In the genomic region with DNA sequence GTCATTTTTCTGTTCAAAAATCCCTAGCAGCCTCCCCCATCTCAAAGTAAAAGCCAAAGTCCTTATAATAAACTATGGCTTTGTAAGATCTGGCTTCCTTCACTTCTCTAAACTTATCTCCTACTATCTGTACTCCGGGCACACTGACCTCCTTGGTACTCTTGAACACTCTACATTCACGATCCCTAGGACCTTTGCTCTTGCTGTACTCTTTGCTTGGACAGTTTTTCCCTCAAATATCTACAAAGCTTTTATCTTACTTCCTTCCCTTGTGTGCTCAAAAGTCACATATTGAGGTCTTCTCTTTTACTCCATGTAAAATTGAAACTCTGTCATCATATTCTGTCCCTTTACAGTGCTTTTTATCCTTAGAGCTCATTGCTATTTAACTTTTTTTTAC, we compare ENCODE assay signal across 28 cellular contexts.
"Had no signal": no experiment of that assay in that cellular context is flagged by ENCODE, and none has a peak within 500 bp of the region (broad histone marks: within the 10 kb centered on the region; RNA-seq: fewer than 3 reads in every experiment).

No MANE protein-coding gene starts in this region.

- H3K9me3 ChIP-seq: prostate gland, testis had no signal

- H2AFZ ChIP-seq: neural progenitor cell had no signal

- H3K4me3 Mint-ChIP-seq: endodermal cell; mesothelial cell of epicardium; naive thymus-derived CD4-positive, alpha-beta T cell; nephron; neural progenitor cell; stimulated activated effector memory CD8-positive, alpha-beta T cell treated with anti-CD3 and anti-CD28 coated beads, Interleukin-12 subunit alpha, Interleukin-12 subunit beta, amount 100 ng/mL, for 72 hours; type B pancreatic cell had no signal

- H3K4me2 ChIP-seq: neural progenitor cell had no signal

- FAIRE-seq: colon, islet of Langerhans had no signal

- H3K4me3 ChIP-seq: dorsolateral prefrontal cortex, heart right ventricle, left lung, neural progenitor cell, prostate gland, right atrium auricular region, sigmoid colon, stomach, testis, tibial artery had no signal

- H3K36me3 ChIP-seq: heart right ventricle, left lung, neural progenitor cell, prostate gland, right atrium auricular region, sigmoid colon, stomach, tibial artery had no signal

- H3K9me3 Mint-ChIP-seq: endodermal cell had no signal

- H3K27me3 Mint-ChIP-seq: type B pancreatic cell had no signal

- H3K4me1 Mint-ChIP-seq: naive thymus-derived CD4-positive, alpha-beta T cell; stimulated activated effector memory CD8-positive, alpha-beta T cell treated with anti-CD3 and anti-CD28 coated beads, Interleukin-12 subunit alpha, Interleukin-12 subunit beta, amount 100 ng/mL, for 72 hours had no signal

- ATAC-seq: esophagus mucosa; heart right ventricle; left cardiac atrium; left lung; naive thymus-derived CD4-positive, alpha-beta T cell; stimulated activated effector memory CD8-positive, alpha-beta T cell treated with anti-CD3 and anti-CD28 coated beads, Interleukin-12 subunit alpha, Interleukin-12 subunit beta, amount 100 ng/mL, for 72 hours had no signal

- H3K9ac ChIP-seq: neural progenitor cell had no signal

- H3K36me3 Mint-ChIP-seq: mesothelial cell of epicardium; naive thymus-derived CD4-positive, alpha-beta T cell; stimulated activated effector memory CD8-positive, alpha-beta T cell treated with anti-CD3 and anti-CD28 coated beads, Interleukin-12 subunit alpha, Interleukin-12 subunit beta, amount 100 ng/mL, for 72 hours; type B pancreatic cell had no signal

- H3K27ac Mint-ChIP-seq: endodermal cell; mesothelial cell of epicardium; naive thymus-derived CD4-positive, alpha-beta T cell; neural progenitor cell; stimulated activated effector memory CD8-positive, alpha-beta T cell treated with anti-CD3 and anti-CD28 coated beads, Interleukin-12 subunit alpha, Interleukin-12 subunit beta, amount 100 ng/mL, for 72 hours; type B pancreatic cell had no signal

- DNase-seq: dorsolateral prefrontal cortex; effector CD4-positive, alpha-beta T cell; endodermal cell; foreskin melanocyte; glutamatergic neuron; heart right ventricle; hippocampal formation; left cardiac atrium; left lung; naive thymus-derived CD4-positive, alpha-beta T cell; sigmoid colon; stimulated activated CD4-positive, alpha-beta T cell treated with anti-CD3 and anti-CD28 coated beads, Interleukin-2, amount 100 ng/mL, for 24 hours; stimulated activated CD4-positive, alpha-beta T cell treated with anti-CD3 and anti-CD28 coated beads, Interleukin-4, amount 100 ng/mL, for 24 hours; stimulated activated naive CD4-positive, alpha-beta T cell treated with Interleukin-2 at 50 U/mL for 16 hours; stomach; substantia nigra; testis; tibial artery had no signal

- H3K27ac ChIP-seq: dorsolateral prefrontal cortex, heart right ventricle, left lung, neural progenitor cell, prostate gland, right atrium auricular region, sigmoid colon, stomach, testis, tibial artery had no signal

- H3K27me3 ChIP-seq: heart right ventricle, left lung, neural progenitor cell, right atrium auricular region, sigmoid colon, stomach, testis, tibial artery had no signal

- H3K4me1 ChIP-seq: prostate gland, right atrium auricular region, testis had no signal
